ENCODE assay signal across 8 cellular contexts in the genomic region with DNA sequence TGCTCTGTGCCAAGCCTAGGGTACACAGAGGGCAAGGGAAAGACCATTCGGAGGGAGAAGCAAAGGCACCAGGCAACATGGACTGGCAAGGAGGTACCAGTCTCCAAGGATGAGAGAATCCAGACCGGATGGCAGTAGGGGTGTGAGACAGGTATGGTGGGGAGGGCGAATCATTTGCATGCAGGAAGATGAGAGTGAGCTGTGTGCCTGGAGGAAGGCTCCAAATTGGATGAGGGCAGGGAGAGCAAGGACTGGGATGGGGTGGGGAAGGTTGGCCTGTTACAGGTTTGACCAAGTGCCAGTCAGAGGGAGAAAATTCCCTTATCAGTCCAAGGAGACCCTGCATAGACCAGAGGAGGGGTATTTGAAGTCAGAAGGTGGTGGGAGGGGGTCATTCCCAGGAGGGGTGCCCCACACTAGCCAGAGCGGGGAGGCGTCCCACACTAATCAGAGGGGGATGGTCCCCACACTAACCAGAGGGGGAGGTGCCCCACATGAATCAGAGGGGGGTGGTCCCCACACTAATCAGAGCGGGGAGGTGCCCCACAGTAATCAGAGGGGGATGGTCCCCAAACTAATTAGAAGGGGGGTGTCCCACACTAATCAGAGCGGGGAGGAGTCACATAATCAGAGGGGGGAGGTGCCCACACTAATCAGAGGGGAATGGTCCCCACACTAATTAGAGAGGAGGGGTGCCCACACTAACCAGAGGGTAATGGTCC. TPM values are rescaled to one million over a fixed set of nuclear protein-coding genes. Genes with fewer than 3 reads are reported as not detected.
A peak's percentile ranks its signal among the peaks of the same experiment; 100 is the strongest.
DNase-seq lines count a peak whose midpoint lies in the region; ATAC-seq and TF ChIP-seq lines count a peak whose summit lies in the region.

No MANE protein-coding gene starts in this region.

- peaks cover 3% of the 10 kb centered on the region for H3K27me3 Mint-ChIP-seq in T-helper 1 cell treated with Interleukin-12 subunit alpha and Interleukin-12 subunit beta and Interleukin-4 antibody, amounts not matched to agents 30 μg/mL and 1 μg/mL, for 36 hours (ENCODE audit: low read depth)

- peak overlapping the region; percentile 96 for H3K27ac Mint-ChIP-seq in T-helper 1 cell treated with Interleukin-12 subunit alpha and Interleukin-12 subunit beta and Interleukin-4 antibody, amounts not matched to agents 30 μg/mL and 1 μg/mL, for 36 hours

- TF ChIP-seq POLR2A in thyroid gland (IDR thresholded peaks at IDR 0.05), result no peak

- H3K4me3 ChIP-seq in astrocyte of the cerebellum (ENCODE audit: low read depth, low read length) (peak overlapping the region; percentile 95), left lung (peak overlapping the region; percentile 58 to 70), thyroid gland (replicated peaks in 1 of 3) (peak overlapping the region; percentile 60 to 98 (median 79))

- in situ Hi-C loops in astrocyte of the cerebellum (cut with HindIII; ENCODE audit: low sequenced_read_pairs), result no loop called here

- peaks cover 18% of the 10 kb centered on the region for H3K36me3 Mint-ChIP-seq in T-helper 1 cell treated with Interleukin-12 subunit alpha and Interleukin-12 subunit beta and Interleukin-4 antibody, amounts not matched to agents 30 μg/mL and 1 μg/mL, for 36 hours (ENCODE audit: low read depth)

- intact Hi-C loops in left lung (cut with DNase I) (no loop called here), thyroid gland (cut with DNase I) (no loop called here)

- H3K9me3 ChIP-seq in left lung, result no peaks in the 10 kb centered on the region
- H3K9me3 ChIP-seq in thyroid gland, result no peaks in the 10 kb centered on the region

- H3K27ac ChIP-seq in left lung (peak overlapping the region; percentile 81 to 88), thyroid gland (peak overlapping the region in 2 of 3 donors; percentile 71 to 86)

- no peak for ATAC-seq in left lung

- no peak for DNase-seq in T-helper 1 cell
- no peak for DNase-seq in astrocyte of the cerebellum (ENCODE audit: low read depth)
- DNase-seq in left lung, result peak in 1 of 2 donors; percentile 32
- no peak for DNase-seq in thyroid gland
- no peak for DNase-seq in NCI-H2196 treated with DMSO at 0.1 percent for 48 hours (lab: John Stamatoyannopoulos, UW; ENCODE audit: unreplicated experiment)
- DNase-seq in NCI-H1436 treated with DMSO at 0.1 percent for 48 hours (lab: John Stamatoyannopoulos, UW), result no peak
- no peak for DNase-seq in NCI-H1694 (lab: John Stamatoyannopoulos, UW)

- WGBS in thyroid gland, 2 donors, result 37 to 38% methylated on average over 7 of the region's 7 CpGs

- peaks cover 42% of the 10 kb centered on the region for H3K4me1 Mint-ChIP-seq in T-helper 1 cell treated with Interleukin-12 subunit alpha and Interleukin-12 subunit beta and Interleukin-4 antibody, amounts not matched to agents 30 μg/mL and 1 μg/mL, for 36 hours (ENCODE audit: low read depth)

- no peaks in the 10 kb centered on the region for H3K27me3 ChIP-seq in left lung
- no peaks in the 10 kb centered on the region for H3K27me3 ChIP-seq in thyroid gland

- peaks cover under 1% of the 10 kb centered on the region for H3K9me3 Mint-ChIP-seq in T-helper 1 cell treated with Interleukin-12 subunit alpha and Interleukin-12 subunit beta and Interleukin-4 antibody, amounts not matched to agents 30 μg/mL and 1 μg/mL, for 36 hours

- peak overlapping the region; percentile 99 for H3K4me3 Mint-ChIP-seq in T-helper 1 cell treated with Interleukin-12 subunit alpha and Interleukin-12 subunit beta and Interleukin-4 antibody, amounts not matched to agents 30 μg/mL and 1 μg/mL, for 36 hours

- H3K4me1 ChIP-seq in left lung (peaks cover 21 to 38% of the 10 kb centered on the region in 2 donors), thyroid gland (peaks cover 30 to 35% of the 10 kb centered on the region in 2 donors)

- no peaks in the 10 kb centered on the region for H3K36me3 ChIP-seq in left lung
- no peaks in the 10 kb centered on the region for H3K36me3 ChIP-seq in thyroid gland

- no peak for TF ChIP-seq CTCF in astrocyte of the cerebellum (IDR thresholded peaks at IDR 0.05; ENCODE audit: low read depth, low read length, missing control alignments)
- TF ChIP-seq CTCF in left lung (IDR thresholded peaks at IDR 0.05), result no peak
- no peak for TF ChIP-seq CTCF in thyroid gland (IDR thresholded peaks at IDR 0.05)

RNA-seq across cellular contexts. Expression of a gene that starts 0.7 kb away (rescaled TPM):
- total RNA-seq in left lung (10 to 100 TPM; 57.2 to 69.0 TPM), thyroid gland (10 to 100 TPM; 21.2 to 37.1 (median 27.3) TPM)

RNA-seq across cellular contexts. Expression of a gene that starts 15.1 kb away (rescaled TPM):
- total RNA-seq in left lung (10 to 100 TPM; 14.9 to 31.4 TPM), thyroid gland (100 to 1,000 TPM in 1 of 4 donors, 10 to 100 TPM in 3; 58.8 to 135 (median 73.7) TPM)

RNA-seq across cellular contexts. Expression of a gene that starts 29.1 kb away (rescaled TPM):
- total RNA-seq in left lung, result 100 to 1,000 TPM; 379 to 688 TPM
- total RNA-seq in thyroid gland, result 100 to 1,000 TPM; 193 to 443 (median 390) TPM
